8 cellular contexts compared by ENCODE assay signal in the genomic region with DNA sequence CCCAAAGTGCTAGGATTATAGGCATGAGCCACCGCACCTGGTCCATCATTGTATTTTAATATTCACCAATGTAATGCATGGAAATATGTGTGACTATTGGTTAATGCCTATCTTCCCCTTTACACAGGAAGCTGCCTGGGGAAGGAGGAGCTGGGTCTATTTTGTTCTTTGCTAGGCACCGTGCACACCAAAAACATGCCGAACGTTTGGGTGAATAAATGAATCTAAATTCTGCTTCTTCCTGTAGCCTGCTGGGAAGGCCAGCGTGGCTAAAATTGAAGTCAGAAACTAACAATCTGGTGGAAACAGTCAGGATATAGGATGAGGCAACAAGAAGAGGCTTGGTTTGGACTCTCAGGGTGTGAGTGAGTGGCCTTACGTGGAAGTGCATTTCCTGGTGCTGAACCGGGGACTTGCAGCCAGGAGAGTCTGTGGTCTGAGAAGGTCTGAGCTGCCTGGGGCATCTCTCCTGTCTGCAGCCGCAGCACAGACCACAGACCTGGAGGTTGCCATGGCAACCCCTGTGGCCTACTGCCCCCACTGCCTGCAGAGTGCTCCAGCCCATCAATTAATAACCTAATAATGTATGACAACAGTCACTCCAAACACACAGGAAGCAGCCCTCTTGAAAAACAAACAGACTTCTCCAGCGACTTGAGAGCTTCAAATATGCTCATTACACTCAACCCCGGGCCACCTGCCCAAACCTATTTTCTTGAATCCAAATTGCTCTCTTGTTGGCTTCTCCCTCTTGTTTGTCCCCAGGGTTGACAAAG. TPM values are rescaled to one million over a fixed set of nuclear protein-coding genes. Genes with fewer than 3 reads are reported as not detected.
DNase-seq lines count a peak whose midpoint lies in the region; ATAC-seq, FAIRE-seq and TF ChIP-seq lines count a peak whose summit lies in the region.

No MANE protein-coding gene starts in this region.

- H3K9me3 Mint-ChIP-seq in CD4-positive, alpha-beta memory T cell: peaks cover 0 to 18% (median 3%) of the 10 kb centered on the region in 8 donors

- ATAC-seq in HG02759 (IDR thresholded peaks at IDR 0.05; ENCODE audit: unreplicated experiment): peak; percentile 91
- peak; percentile 11 for ATAC-seq in esophagus mucosa
- ATAC-seq in left lobe of liver: no peak

- no peaks in the 10 kb centered on the region for H3K27me3 ChIP-seq in CD4-positive, alpha-beta memory T cell (ENCODE audit: insufficient read depth, low read length)
- no peaks in the 10 kb centered on the region for H3K27me3 ChIP-seq in esophagus muscularis mucosa

- POLR2A ChIA-PET in CD4-positive, alpha-beta memory T cell (lab: Charles Lee; ENCODE audit: partially characterized antibody): interaction anchor here (0.7 to 21.6 kb wide), 18 partner anchors 6 to 190 kb away, joined by 3 to 963 read pairs (median 4); a partner anchor contains a TSS

- peak overlapping the region; percentile 75 for H3K27ac ChIP-seq in CD4-positive, alpha-beta memory T cell (ENCODE audit: low read depth, low read length)
- H3K27ac ChIP-seq in esophagus muscularis mucosa (replicated peaks in 1 of 4): peak overlapping the region in 2 of 4 donors; percentile 3 to 36

- H3K36me3 Mint-ChIP-seq in CD4-positive, alpha-beta memory T cell: peaks cover 12 to 20% of the 10 kb centered on the region in 2 donors

- H3K36me3 ChIP-seq in CD4-positive, alpha-beta memory T cell (ENCODE audit: insufficient read depth, low read length): no peaks in the 10 kb centered on the region
- H3K36me3 ChIP-seq in esophagus muscularis mucosa: no peaks in the 10 kb centered on the region

- intact Hi-C loops in CD4-positive, alpha-beta memory T cell (cut with micrococcal nuclease): loop anchor here (5.0 kb wide), 4 partner anchors 33 to 622 kb away; a partner anchor contains a TSS
- intact Hi-C loops in esophagus muscularis mucosa (cut with DNase I): no loop called here

- peak overlapping the region in 1 of 2 donors; percentile 25 for H3K4me3 ChIP-seq in CD4-positive, alpha-beta memory T cell (ENCODE audit: low read length in 2 of 2)
- H3K4me3 ChIP-seq in esophagus muscularis mucosa: no peak overlapping the region

- no peak for TF ChIP-seq EP300 in esophagus muscularis mucosa (IDR thresholded peaks at IDR 0.05)

- H3K27me3 Mint-ChIP-seq in CD4-positive, alpha-beta memory T cell: no peaks in the 10 kb centered on the region

- TF ChIP-seq CTCF in esophagus muscularis mucosa (IDR thresholded peaks at IDR 0.05): no peak

- peaks cover 64 to 90% (median 80%) of the 10 kb centered on the region in 4 donors for H3K4me1 Mint-ChIP-seq in CD4-positive, alpha-beta memory T cell

- no peak for TF ChIP-seq POLR2A in esophagus muscularis mucosa (IDR thresholded peaks at IDR 0.05; ENCODE audit: low read depth)

- FAIRE-seq in GM18507 (lab: Jason Lieb, UNC): peak; percentile 100

- DNase-seq in CD4-positive, alpha-beta memory T cell: peak; percentile 41 to 72 (median 53)
- peak; percentile 89 for DNase-seq in GM18507 (ENCODE audit: extremely low spot score, insufficient read length, low read depth)
- peak; percentile 98 for DNase-seq in NCI-H1092 treated with DMSO at 0.1 percent for 48 hours (lab: John Stamatoyannopoulos, UW)
- DNase-seq in SW480 (ENCODE audit: low spot score): peak; percentile 52
- no peak for DNase-seq in esophagus muscularis mucosa (ENCODE audit: extremely low spot score)
- DNase-seq in left lobe of liver (ENCODE audit: low spot score): no peak

- no peaks in the 10 kb centered on the region for H3K9me3 ChIP-seq in CD4-positive, alpha-beta memory T cell (ENCODE audit: control insufficient read depth in 1 of 2, low read length in 2 of 2)
- no peaks in the 10 kb centered on the region for H3K9me3 ChIP-seq in esophagus muscularis mucosa

- H3K4me3 Mint-ChIP-seq in CD4-positive, alpha-beta memory T cell: peak overlapping the region; percentile 61 to 75 (median 68)

- peak overlapping the region; percentile 92 to 99 (median 97) for H3K27ac Mint-ChIP-seq in CD4-positive, alpha-beta memory T cell

- CTCF ChIA-PET in CD4-positive, alpha-beta memory T cell (lab: Charles Lee; ENCODE audit: partially characterized antibody): interaction anchor here (0.9 to 4.8 kb wide), 10 partner anchors 9 to 346 kb away, joined by 3 to 38 read pairs (median 4); no protein-coding TSS in a partner anchor

- peaks cover 95% of the 10 kb centered on the region for H3K4me1 ChIP-seq in CD4-positive, alpha-beta memory T cell (ENCODE audit: insufficient read depth, low read length)
- peaks cover 13 to 41% (median 31%) of the 10 kb centered on the region in 4 donors for H3K4me1 ChIP-seq in esophagus muscularis mucosa

- WGBS in esophagus muscularis mucosa: 75% methylated on average over 8 of the region's 10 CpGs

RNA-seq across cellular contexts. Expression of a gene that starts 5.5 kb away (rescaled TPM):
- total RNA-seq in CD4-positive, alpha-beta memory T cell: 10 to 100 TPM; 10.6 to 10.8 TPM
- 1 to 10 TPM; 3.0 to 8.3 TPM for polyA plus RNA-seq in CD4-positive, alpha-beta memory T cell
- total RNA-seq in esophagus mucosa: 11.6 TPM
- 1 to 10 TPM; 1.3 to 9.1 (median 5.4) TPM for total RNA-seq in esophagus muscularis mucosa
- total RNA-seq in left lobe of liver: 0.10 TPM

Comparison
In these comparisons a context has a peak if more than half of its experiments do, and no peak if none do; other contexts are left out.
1. DNase-seq: peak in CD4-positive, alpha-beta memory T cell (5 of 5), GM18507 (single experiment), NCI-H1092 treated with DMSO at 0.1 percent for 48 hours (single experiment) and SW480 (single experiment); none in esophagus muscularis mucosa (single experiment) and left lobe of liver (single experiment).